ENCODE assay signal across 14 cellular contexts in the genomic region with DNA sequence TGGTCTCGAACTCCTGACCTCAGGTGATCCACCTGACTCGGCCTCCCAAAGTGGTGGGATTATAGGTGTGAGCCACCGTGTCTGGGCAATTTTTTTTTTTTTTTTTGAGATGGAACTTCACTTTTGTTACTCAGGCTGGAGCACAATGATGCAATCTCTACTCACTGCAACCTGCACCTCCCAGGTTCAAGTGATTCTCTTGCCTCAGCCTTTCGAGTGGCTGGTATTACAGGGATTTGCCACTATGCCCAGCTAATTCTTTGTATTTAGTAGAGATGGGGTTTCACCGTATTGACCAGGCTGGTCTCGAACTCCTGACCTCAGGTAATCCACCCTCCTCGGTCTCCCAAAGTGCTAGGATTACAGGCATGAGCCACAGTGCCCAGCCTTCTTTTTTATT. TPM values are rescaled to one million over a fixed set of nuclear protein-coding genes. Genes with fewer than 3 reads are reported as not detected.
A peak's percentile ranks its signal among the peaks of the same experiment; 100 is the strongest.
DNase-seq lines count a peak whose midpoint lies in the region; ATAC-seq, FAIRE-seq and TF ChIP-seq lines count a peak whose summit lies in the region.
"Not testable (repeated sequence)": the region's sequence is repeated elsewhere in the genome, so short reads cannot be mapped to it uniquely, and the experiment has no call there.
"Had no signal": no experiment of that assay in that cellular context is flagged by ENCODE, and none has a peak within 500 bp of the region (broad histone marks: within the 10 kb centered on the region; RNA-seq: fewer than 3 reads in every experiment).

No MANE protein-coding gene starts in this region.

- not testable (repeated sequence) for TF ChIP-seq EP300 in HepG2 (IDR thresholded peaks at IDR 0.05; ENCODE audit: low read depth in 2 of 2, low read length in 2 of 2); HepG2 (CRISPR knock-in tag; IDR thresholded peaks at IDR 0.05; ENCODE audit: borderline replicate concordance)

- H3K9me3 Mint-ChIP-seq in GM23338, WTC11, endodermal cell: not testable (repeated sequence)

- not testable (repeated sequence) for BruUV-seq in HepG2 (replicated peaks; lab: Mats Ljungman, UMichigan)

- H3K27ac Mint-ChIP-seq in GM23338, result peak overlapping the region; percentile 97
- peak overlapping the region; percentile 99 for H3K27ac Mint-ChIP-seq in WTC11
- peak overlapping the region; percentile 88 for H3K27ac Mint-ChIP-seq in endodermal cell

- ATAC-seq in GM23338, WTC11, HepG2: not testable (repeated sequence)

- H4K20me1 ChIP-seq in GM23338 (replicated peaks; ENCODE audit: insufficient read depth); HepG2 (ENCODE audit: insufficient read depth, low read length): not testable (repeated sequence)

- H3K4me2 ChIP-seq in GM23338, result 0 out of 2 replicates have a peak overlapping the region, but pooled peaks have one; percentile 38
- not testable (repeated sequence) for H3K4me2 ChIP-seq in HepG2 (ENCODE audit: low read depth, low read length)

- H3K4me3 ChIP-seq in GM23338; HUES6 (ENCODE audit: low read depth, low read length); endodermal cell (ENCODE audit: low read length); iPS-18a (ENCODE audit: low read length); HepG2 (replicated peaks in 1 of 3; ENCODE audit: insufficient read depth in 1 of 3, low read depth in 2 of 3, low read length in 3 of 3): not testable (repeated sequence)

- DNase-seq in GM23338 (ENCODE audit: low spot score); WTC11 (ENCODE audit: low spot score); endodermal cell; HepG2 (ENCODE audit: low spot score): not testable (repeated sequence)

- H2AFZ ChIP-seq in GM23338; HepG2 (ENCODE audit: low read length): not testable (repeated sequence)

- POLR2A ChIA-PET in WTC11 (lab: Charles Lee), result not testable (repeated sequence)
- POLR2A ChIA-PET in HepG2 (lab: Yijun Ruan, JAX), result interaction anchor here (1.4 kb wide), 1 partner anchor 108 kb away, joined by 3 read pairs; no protein-coding TSS in a partner anchor

- TF ChIP-seq CTCF in GM23338 (conservative IDR thresholded peaks at IDR 0.05; ENCODE audit: low read depth in 2 of 2); WTC11 (IDR thresholded peaks at IDR 0.05); endodermal cell (conservative IDR thresholded peaks at IDR 0.05); HepG2 (CRISPR knock-in tag; IDR thresholded peaks at IDR 0.05): not testable (repeated sequence)

- not testable (repeated sequence) for H3K4me3 Mint-ChIP-seq in GM23338, endodermal cell
- H3K4me3 Mint-ChIP-seq in WTC11, result peak overlapping the region; percentile 49

- H3K9me3 ChIP-seq in HUES6 (ENCODE audit: control insufficient read depth, insufficient read depth, low read depth, low read length); endodermal cell (ENCODE audit: control insufficient read depth, low read length); iPS-18a (ENCODE audit: control insufficient read depth, low read depth, low read length); HepG2 (ENCODE audit: low read length): not testable (repeated sequence)

- H3K27me3 ChIP-seq in GM23338 (ENCODE audit: insufficient read depth); HUES6 (ENCODE audit: control insufficient read depth, insufficient read depth, low read length); endodermal cell (ENCODE audit: control insufficient read depth, insufficient read depth, low read length, poor library complexity, severe bottlenecking); iPS-18a (ENCODE audit: control insufficient read depth, insufficient read depth, low read length); HepG2 (ENCODE audit: control insufficient read depth in 1 of 2, insufficient read depth in 2 of 2, low read length in 2 of 2): not testable (repeated sequence)

- peaks cover 54% of the 10 kb centered on the region for H3K4me1 Mint-ChIP-seq in GM23338
- peaks cover 76% of the 10 kb centered on the region for H3K4me1 Mint-ChIP-seq in WTC11
- H3K4me1 Mint-ChIP-seq in endodermal cell, result peaks cover 28% of the 10 kb centered on the region

- TF ChIP-seq RAD21 in HepG2 (CRISPR knock-in tag; IDR thresholded peaks at IDR 0.05), result not testable (repeated sequence)

- H3K36me3 Mint-ChIP-seq in GM23338 (ENCODE audit: low read depth), result peaks cover 84% of the 10 kb centered on the region
- H3K36me3 Mint-ChIP-seq in WTC11, result peaks cover 70% of the 10 kb centered on the region
- peaks cover 38% of the 10 kb centered on the region for H3K36me3 Mint-ChIP-seq in endodermal cell (ENCODE audit: low read depth)

- H3K36me3 ChIP-seq in GM23338 (ENCODE audit: insufficient read depth), result peaks cover 42% of the 10 kb centered on the region
- H3K36me3 ChIP-seq in HUES6 (ENCODE audit: control insufficient read depth, insufficient read depth, low read length), result peaks cover 61% of the 10 kb centered on the region
- H3K36me3 ChIP-seq in endodermal cell (ENCODE audit: control insufficient read depth, insufficient read depth, low read length); HepG2 (replicated peaks in 1 of 2; ENCODE audit: control insufficient read depth in 1 of 2, insufficient read depth in 2 of 2, low read length in 2 of 2): not testable (repeated sequence)
- peaks cover 23% of the 10 kb centered on the region for H3K36me3 ChIP-seq in iPS-18a (ENCODE audit: control insufficient read depth, low read depth, low read length)

- peaks cover 45% of the 10 kb centered on the region for H3F3A ChIP-seq in GM23338 (replicated peaks; ENCODE audit: low read depth)

- H3K27ac ChIP-seq in GM23338 (ENCODE audit: low read depth), result peak overlapping the region; percentile 100
- H3K27ac ChIP-seq in HUES6 (ENCODE audit: low read depth, low read length), result peak overlapping the region; percentile 96
- H3K27ac ChIP-seq in endodermal cell (ENCODE audit: low read depth, low read length); HepG2 (ENCODE audit: extremely low read length, insufficient read depth, low read length): not testable (repeated sequence)
- H3K27ac ChIP-seq in iPS-18a (ENCODE audit: low read length), result peak overlapping the region; percentile 75

- TF ChIP-seq POLR2A in HepG2 (IDR thresholded peaks at IDR 0.05; ENCODE audit: insufficient read depth in 1 of 2, low read depth in 2 of 2, low read length in 2 of 2), result not testable (repeated sequence)

- not testable (repeated sequence) for H3K9me2 ChIP-seq in GM23338 (ENCODE audit: insufficient read depth)

- not testable (repeated sequence) for FAIRE-seq in HepG2 (lab: Jason Lieb, UNC)

- WGBS in endodermal cell (ENCODE audit: insufficient coverage in 1 of 2, insufficient read length in 1 of 2), 2 experiments, result 92% methylated on average over 4 of the region's 7 CpGs
- 50% methylated on average over 7 of the region's 7 CpGs for WGBS in HepG2 (ENCODE audit: low lambda C conversion rate)

- H3K4me1 ChIP-seq in GM23338 (ENCODE audit: insufficient read depth) (peaks cover 45% of the 10 kb centered on the region), HUES6 (ENCODE audit: control insufficient read depth, insufficient read depth, low read length) (peaks cover 31% of the 10 kb centered on the region), iPS-18a (ENCODE audit: control insufficient read depth, low read depth, low read length) (peaks cover 25% of the 10 kb centered on the region), HepG2 (ENCODE audit: insufficient read depth, low read length) (peaks cover 44% of the 10 kb centered on the region)
- H3K4me1 ChIP-seq in endodermal cell (ENCODE audit: control insufficient read depth, insufficient read depth, low read length), result not testable (repeated sequence)

- peaks cover 33% of the 10 kb centered on the region for H3K79me2 ChIP-seq in GM23338 (replicated peaks; ENCODE audit: insufficient read depth)
- H3K79me2 ChIP-seq in HepG2 (ENCODE audit: insufficient read depth, low read length), result not testable (repeated sequence)

- CTCF ChIA-PET in WTC11 (lab: Charles Lee); HepG2 (lab: Yijun Ruan, JAX; ENCODE audit: low intra/inter-chr PET ratio, low total read pairs): not testable (repeated sequence)

- peak overlapping the region; percentile 66 for H3K9ac ChIP-seq in HUES6 (ENCODE audit: low read length)
- not testable (repeated sequence) for H3K9ac ChIP-seq in endodermal cell (ENCODE audit: extremely low read depth, low read length, poor library complexity, severe bottlenecking); HepG2 (ENCODE audit: insufficient read depth, low read depth, low read length)
- H3K9ac ChIP-seq in iPS-18a (ENCODE audit: low read length), result peak overlapping the region; percentile 45

- intact Hi-C loops in HepG2 (cut with micrococcal nuclease; ENCODE audit: unreplicated experiment), result not testable (repeated sequence)

- in situ Hi-C loops in HepG2 (cut with HindIII; ENCODE audit: extremely low pct_ligation_motif_present, low pct_unique_long_range_greater_than_20kb), result not testable (repeated sequence)

- H3K27me3 Mint-ChIP-seq in GM23338 (ENCODE audit: insufficient read depth, low read depth, poor library complexity), result peaks cover 20% of the 10 kb centered on the region
- not testable (repeated sequence) for H3K27me3 Mint-ChIP-seq in WTC11 (ENCODE audit: low read depth); endodermal cell (ENCODE audit: insufficient read depth)

RNA-seq across cellular contexts. Expression of gene NANOG, which starts 8.1 kb away (rescaled TPM):
- 134 TPM in 2 replicates for total RNA-seq in GM23338 (2014; rRNA removed; shearing (Covaris generic))
- 42.0 and 48.5 TPM in 2 replicates for polyA plus RNA-seq in GM23338 (2016; fragmentation: Nextera tagmentation; extraction: Ambion mirVana)
- total RNA-seq in WTC11 (2021), result 330 to 387 TPM (median 352 TPM) in 3 replicates
- 10 to 100 TPM in 1 of 2 donors, 1 to 10 TPM in 1; 6.1 to 79.5 TPM for total RNA-seq in endodermal cell
- 12.9 TPM for polyA plus RNA-seq in endodermal cell (2013, experiment 1 of 2)
- 3.3 TPM for polyA plus RNA-seq in endodermal cell (2013, experiment 2 of 2)
- total RNA-seq in HepG2 (2016; rRNA removed; fragmentation: Illumina TruSeq; extraction: Trizol), result 0.24 TPM in 1 of 2 replicates, not detected in the other
- total RNA-seq in HepG2 (2016; cell fraction: cytosol; rRNA removed; fragmentation: Illumina TruSeq; extraction: Trizol; ENCODE audit: low read depth), result not detected in 2 replicates
- 0.26 TPM in 1 of 2 replicates, not detected in the other for total RNA-seq in HepG2 (2016; cell fraction: insoluble cytoplasmic fraction; rRNA removed; fragmentation: Illumina TruSeq; extraction: Trizol)
- total RNA-seq in HepG2 (2016; cell fraction: membrane; rRNA removed; fragmentation: Illumina TruSeq; extraction: Trizol), result 0.03 TPM in 1 of 2 replicates, not detected in the other
- total RNA-seq in HepG2 (2016; cell fraction: nucleus; rRNA removed; fragmentation: Illumina TruSeq; extraction: Trizol), result not detected in 2 replicates
- 0.04 and 0.30 TPM in 2 replicates for polyA plus RNA-seq in HepG2 (2011; rRNA removed)
- polyA plus RNA-seq in HepG2 (2011; cell fraction: cytosol; rRNA removed), result 0.05 and 0.15 TPM in 2 replicates
- polyA plus RNA-seq in HepG2 (2011; cell fraction: nucleus; rRNA removed), result 0.13 and 0.14 TPM in 2 replicates
- 0.28 TPM in 1 of 2 replicates, not detected in the other for polyA plus RNA-seq in HepG2 (2012)
- not detected in 2 replicates for polyA plus RNA-seq in HepG2 (2016; cell fraction: cytosol; fragmentation: Illumina TruSeq; extraction: Trizol; ENCODE audit: low read depth)
- polyA plus RNA-seq in HepG2 (2016; cell fraction: insoluble cytoplasmic fraction; fragmentation: Illumina TruSeq; extraction: Trizol; ENCODE audit: low read depth), result not detected in 2 replicates
- not detected in 2 replicates for polyA plus RNA-seq in HepG2 (2016; cell fraction: membrane; fragmentation: Illumina TruSeq; extraction: Trizol; ENCODE audit: low read depth)
- polyA plus RNA-seq in HepG2 (2016; cell fraction: nucleus; fragmentation: Illumina TruSeq; extraction: Trizol; ENCODE audit: insufficient read depth, low read depth), result not detected in 2 replicates
- polyA minus RNA-seq in HepG2 (2011; rRNA and poly(A)+ RNA removed; ENCODE audit: low replicate concordance), result 0.10 TPM in 1 of 2 replicates, not detected in the other
- not detected in 2 replicates for polyA minus RNA-seq in HepG2 (2011; cell fraction: cytosol; rRNA and poly(A)+ RNA removed)
- polyA minus RNA-seq in HepG2 (2011; cell fraction: nucleus; rRNA and poly(A)+ RNA removed), result 0.75 and 1.2 TPM in 2 replicates
- total RNA-seq: Calu3; CD4-positive, alpha-beta T cell; CD8-positive, alpha-beta memory T cell; Daoy; G401 had no signal
- polyA plus RNA-seq: A549; CD14-positive monocyte; CD8-positive, alpha-beta memory T cell had no signal

RNA-seq across cellular contexts. Expression of gene NANOGNB, which starts 32.3 kb away (rescaled TPM):
- total RNA-seq in GM23338 (2014; rRNA removed; shearing (Covaris generic)), result not detected in 2 replicates
- not detected in 2 replicates for polyA plus RNA-seq in GM23338 (2016; fragmentation: Nextera tagmentation; extraction: Ambion mirVana)
- not detected in 3 replicates for total RNA-seq in WTC11 (2021)
- total RNA-seq in endodermal cell, result not detected
- polyA plus RNA-seq in endodermal cell (2013, experiment 1 of 2), result not detected
- not detected for polyA plus RNA-seq in endodermal cell (2013, experiment 2 of 2)
- not detected in 2 replicates for total RNA-seq in HepG2 (2016; rRNA removed; fragmentation: Illumina TruSeq; extraction: Trizol)
- total RNA-seq in HepG2 (2016; cell fraction: cytosol; rRNA removed; fragmentation: Illumina TruSeq; extraction: Trizol; ENCODE audit: low read depth), result not detected in 2 replicates
- not detected in 2 replicates for total RNA-seq in HepG2 (2016; cell fraction: insoluble cytoplasmic fraction; rRNA removed; fragmentation: Illumina TruSeq; extraction: Trizol)
- total RNA-seq in HepG2 (2016; cell fraction: membrane; rRNA removed; fragmentation: Illumina TruSeq; extraction: Trizol), result not detected in 2 replicates
- not detected in 2 replicates for total RNA-seq in HepG2 (2016; cell fraction: nucleus; rRNA removed; fragmentation: Illumina TruSeq; extraction: Trizol)
- not detected in 2 replicates for polyA plus RNA-seq in HepG2 (2011; rRNA removed)
- polyA plus RNA-seq in HepG2 (2011; cell fraction: cytosol; rRNA removed), result not detected in 2 replicates
- polyA plus RNA-seq in HepG2 (2011; cell fraction: nucleus; rRNA removed), result not detected in 2 replicates
- polyA plus RNA-seq in HepG2 (2012), result not detected in 2 replicates
- not detected in 2 replicates for polyA plus RNA-seq in HepG2 (2016; cell fraction: cytosol; fragmentation: Illumina TruSeq; extraction: Trizol; ENCODE audit: low read depth)
- polyA plus RNA-seq in HepG2 (2016; cell fraction: insoluble cytoplasmic fraction; fragmentation: Illumina TruSeq; extraction: Trizol; ENCODE audit: low read depth), result not detected in 2 replicates
- not detected in 2 replicates for polyA plus RNA-seq in HepG2 (2016; cell fraction: membrane; fragmentation: Illumina TruSeq; extraction: Trizol; ENCODE audit: low read depth)
- not detected in 2 replicates for polyA plus RNA-seq in HepG2 (2016; cell fraction: nucleus; fragmentation: Illumina TruSeq; extraction: Trizol; ENCODE audit: insufficient read depth, low read depth)
- not detected in 2 replicates for polyA minus RNA-seq in HepG2 (2011; rRNA and poly(A)+ RNA removed; ENCODE audit: low replicate concordance)
- polyA minus RNA-seq in HepG2 (2011; cell fraction: cytosol; rRNA and poly(A)+ RNA removed), result not detected in 2 replicates
- polyA minus RNA-seq in HepG2 (2011; cell fraction: nucleus; rRNA and poly(A)+ RNA removed), result not detected in 2 replicates
- total RNA-seq: Calu3; CD4-positive, alpha-beta T cell; CD8-positive, alpha-beta memory T cell; Daoy; G401; H7 had no signal
- polyA plus RNA-seq: A549; CD14-positive monocyte; CD8-positive, alpha-beta memory T cell had no signal

RNA-seq across cellular contexts. Expression of gene CLEC4C, which starts 50.1 kb away (rescaled TPM):
- total RNA-seq in GM23338 (2014; rRNA removed; shearing (Covaris generic)), result not detected in 2 replicates
- polyA plus RNA-seq in GM23338 (2016; fragmentation: Nextera tagmentation; extraction: Ambion mirVana) (not detected in 2 replicates), HepG2 (2011; rRNA removed) (not detected in 2 replicates)
- total RNA-seq in WTC11 (2021) (0.50 TPM in 1 of 3 replicates, not detected in the others), endodermal cell (not detected), HepG2 (2016; rRNA removed; fragmentation: Illumina TruSeq; extraction: Trizol) (not detected in 2 replicates)
- not detected for polyA plus RNA-seq in endodermal cell (2013, experiment 1 of 2)
- polyA plus RNA-seq in endodermal cell (2013, experiment 2 of 2), result not detected
- not detected in 2 replicates for total RNA-seq in HepG2 (2016; cell fraction: cytosol; rRNA removed; fragmentation: Illumina TruSeq; extraction: Trizol; ENCODE audit: low read depth)
- not detected in 2 replicates for total RNA-seq in HepG2 (2016; cell fraction: insoluble cytoplasmic fraction; rRNA removed; fragmentation: Illumina TruSeq; extraction: Trizol)
- total RNA-seq in HepG2 (2016; cell fraction: membrane; rRNA removed; fragmentation: Illumina TruSeq; extraction: Trizol), result not detected in 2 replicates
- total RNA-seq in HepG2 (2016; cell fraction: nucleus; rRNA removed; fragmentation: Illumina TruSeq; extraction: Trizol), result not detected in 2 replicates
- not detected in 2 replicates for polyA plus RNA-seq in HepG2 (2011; cell fraction: cytosol; rRNA removed)
- polyA plus RNA-seq in HepG2 (2011; cell fraction: nucleus; rRNA removed), result not detected in 2 replicates
- not detected in 2 replicates for polyA plus RNA-seq in HepG2 (2012)
- polyA plus RNA-seq in HepG2 (2016; cell fraction: cytosol; fragmentation: Illumina TruSeq; extraction: Trizol; ENCODE audit: low read depth), result not detected in 2 replicates
- not detected in 2 replicates for polyA plus RNA-seq in HepG2 (2016; cell fraction: insoluble cytoplasmic fraction; fragmentation: Illumina TruSeq; extraction: Trizol; ENCODE audit: low read depth)
- polyA plus RNA-seq in HepG2 (2016; cell fraction: membrane; fragmentation: Illumina TruSeq; extraction: Trizol; ENCODE audit: low read depth), result not detected in 2 replicates
- polyA plus RNA-seq in HepG2 (2016; cell fraction: nucleus; fragmentation: Illumina TruSeq; extraction: Trizol; ENCODE audit: insufficient read depth, low read depth), result not detected in 2 replicates
- polyA minus RNA-seq in HepG2 (2011; rRNA and poly(A)+ RNA removed; ENCODE audit: low replicate concordance), result not detected in 2 replicates
- polyA minus RNA-seq in HepG2 (2011; cell fraction: cytosol; rRNA and poly(A)+ RNA removed), result not detected in 2 replicates
- not detected in 2 replicates for polyA minus RNA-seq in HepG2 (2011; cell fraction: nucleus; rRNA and poly(A)+ RNA removed)
- total RNA-seq: Calu3; CD8-positive, alpha-beta memory T cell; Daoy; G401 had no signal
- polyA plus RNA-seq: A549; CD8-positive, alpha-beta memory T cell had no signal

Comparison
In these comparisons a context has a peak if more than half of its experiments do, and no peak if none do; other contexts are left out.
1. RNA of gene NANOG, which starts 8.1 kb away (total RNA-seq): 330 to 387 TPM in WTC11, 134 TPM in GM23338 and 6.1 to 79.5 TPM in endodermal cell; 0.03 to 0.26 TPM in HepG2; every median in the first group is over 4 times any median in the second.
2. Peak in every context shown above with its lines, with median percentiles within 50 percentile points of each other: H3K27ac Mint-ChIP-seq.